8 cellular contexts compared by ENCODE assay signal in genomic region chr3:197599089-197599765, GRCh38. TPM values are rescaled to one million over a fixed set of nuclear protein-coding genes. Genes with fewer than 3 reads are reported as not detected.
DNase-seq lines count a peak whose midpoint lies in the region; ATAC-seq, FAIRE-seq and TF ChIP-seq lines count a peak whose summit lies in the region.

No MANE protein-coding gene starts in this region.

- WGBS in hepatocyte (ENCODE audit: low lambda C conversion rate, missing lambda C conversion rate), result 29% methylated on average over 22 of the region's 22 CpGs
- WGBS in smooth muscle cell (ENCODE audit: low lambda C conversion rate), result 40% methylated on average over 22 of the region's 22 CpGs

- no peak overlapping the region for H3K27ac Mint-ChIP-seq in astrocyte (ENCODE audit: unreplicated experiment)

- H3K9ac ChIP-seq in astrocyte (ENCODE audit: low read length) (peak overlapping the region; percentile 65), smooth muscle cell (ENCODE audit: low read depth) (no peak overlapping the region)

- POLR2A ChIA-PET in HEK293 (lab: Yijun Ruan, JAX) (no interaction called here), RWPE1 (lab: Yijun Ruan, JAX; ENCODE audit: low non-redundant PET) (interaction anchor here (0.6 kb wide), 1 partner anchor 341 kb away, joined by 3 read pairs; no protein-coding TSS in a partner anchor)

- H3K27me3 ChIP-seq in astrocyte (ENCODE audit: insufficient read depth, low read length) (no peaks in the 10 kb centered on the region), hepatocyte (no peaks in the 10 kb centered on the region), smooth muscle cell (ENCODE audit: low read depth) (no peaks in the 10 kb centered on the region)

- H4K20me1 ChIP-seq in astrocyte (ENCODE audit: insufficient read depth, low read length) (no peaks in the 10 kb centered on the region), hepatocyte (ENCODE audit: insufficient read depth, poor library complexity, severe bottlenecking) (no peaks in the 10 kb centered on the region), smooth muscle cell (ENCODE audit: low read depth) (no peaks in the 10 kb centered on the region)

- no peaks in the 10 kb centered on the region for H3K9me3 Mint-ChIP-seq in astrocyte (ENCODE audit: unreplicated experiment)

- no peaks in the 10 kb centered on the region for H3K9me2 ChIP-seq in hepatocyte (replicated peaks; ENCODE audit: insufficient read depth)

- CTCF ChIA-PET in HEK293 (lab: Yijun Ruan, JAX), result interaction anchor here (0.6 to 3.0 kb wide), 19 partner anchors 8 to 343 kb away, joined by 3 to 35 read pairs (median 4); no protein-coding TSS in a partner anchor
- CTCF ChIA-PET in RWPE1 (lab: Yijun Ruan, JAX), result interaction anchor here (0.5 to 2.0 kb wide), 22 partner anchors 8 to 776 kb away, joined by 3 to 20 read pairs (median 6); no protein-coding TSS in a partner anchor

- peak overlapping the region; percentile 71 for H2AFZ ChIP-seq in astrocyte (ENCODE audit: low read depth, low read length)
- no peak overlapping the region for H2AFZ ChIP-seq in hepatocyte
- H2AFZ ChIP-seq in smooth muscle cell (ENCODE audit: low read depth), result no peak overlapping the region

- H3K36me3 Mint-ChIP-seq in astrocyte (ENCODE audit: low read depth, unreplicated experiment), result peaks cover 11% of the 10 kb centered on the region

- H3K4me3 ChIP-seq in HEK293 (ENCODE audit: low read depth, low read length) (no peak overlapping the region), astrocyte (ENCODE audit: insufficient read depth, low read depth, low read length) (peak overlapping the region; percentile 49), hepatocyte (no peak overlapping the region), smooth muscle cell (peak overlapping the region; percentile 34)

- H3K36me3 ChIP-seq in HEK293 (ENCODE audit: control insufficient read depth in 2 of 2, insufficient read depth in 1 of 2, low read length in 2 of 2), result peaks cover 0 to 10% of the 10 kb centered on the region in 2 experiments; a peak in 1 of 3 replicates
- no peaks in the 10 kb centered on the region for H3K36me3 ChIP-seq in astrocyte (ENCODE audit: insufficient read depth, low read length)
- H3K36me3 ChIP-seq in hepatocyte (replicated peaks; ENCODE audit: insufficient read depth, low read depth), result no peaks in the 10 kb centered on the region
- H3K36me3 ChIP-seq in smooth muscle cell (ENCODE audit: low read depth), result no peaks in the 10 kb centered on the region

- DNase-seq in EL, result peak; percentile 80
- peak; percentile 73 for DNase-seq in RWPE1 (ENCODE audit: low spot score)
- peak; percentile 57 for DNase-seq in astrocyte (ENCODE audit: low read depth)
- DNase-seq in hepatocyte (ENCODE audit: low spot score), result peak; percentile 85
- no peak for DNase-seq in smooth muscle cell (lab: John Stamatoyannopoulos, UW; ENCODE audit: unreplicated experiment)
- DNase-seq in NOMO-1 treated with DMSO at 0.1 percent for 48 hours (lab: John Stamatoyannopoulos, UW; ENCODE audit: unreplicated experiment), result no peak

- H3K4me1 ChIP-seq in HEK293 (ENCODE audit: control insufficient read depth, insufficient read depth, low read length) (no peaks in the 10 kb centered on the region), astrocyte (ENCODE audit: insufficient read depth, low read length) (peaks cover 10% of the 10 kb centered on the region), hepatocyte (ENCODE audit: insufficient read depth) (peaks cover 30% of the 10 kb centered on the region), smooth muscle cell (ENCODE audit: low read depth) (no peaks in the 10 kb centered on the region)

- H3K79me2 ChIP-seq in astrocyte (ENCODE audit: insufficient read depth, low read length), result no peaks in the 10 kb centered on the region
- no peaks in the 10 kb centered on the region for H3K79me2 ChIP-seq in hepatocyte
- H3K79me2 ChIP-seq in smooth muscle cell (ENCODE audit: low read depth), result no peaks in the 10 kb centered on the region

- H3K9me3 ChIP-seq in HEK293 (ENCODE audit: control insufficient read depth, insufficient read depth, low read depth, low read length) (no peaks in the 10 kb centered on the region), astrocyte (ENCODE audit: insufficient read depth, low read depth, low read length) (no peaks in the 10 kb centered on the region), hepatocyte (ENCODE audit: low read depth) (no peaks in the 10 kb centered on the region), smooth muscle cell (replicated peaks; ENCODE audit: low read depth) (no peaks in the 10 kb centered on the region)

- peaks cover 6% of the 10 kb centered on the region for H3K4me1 Mint-ChIP-seq in astrocyte (ENCODE audit: low read depth, unreplicated experiment)

- H3K27me3 Mint-ChIP-seq in astrocyte (ENCODE audit: low read depth, unreplicated experiment), result peaks cover 6% of the 10 kb centered on the region

- H3F3A ChIP-seq in smooth muscle cell (ENCODE audit: low read depth), result no peaks in the 10 kb centered on the region

- no peak for ATAC-seq in HG02970 (IDR thresholded peaks at IDR 0.05; ENCODE audit: low FRiP score, unreplicated experiment)

- H3K27ac ChIP-seq in HEK293 (ENCODE audit: extremely low read depth, low read depth, low read length) (no peak overlapping the region), RWPE1 (peak overlapping the region; percentile 65), astrocyte (ENCODE audit: low read depth, low read length) (peak overlapping the region; percentile 21), hepatocyte (peak overlapping the region; percentile 43), smooth muscle cell (ENCODE audit: low read depth) (no peak overlapping the region)

- TF ChIP-seq CTCF in HEK293 (tag by site-specific recombination; IDR thresholded peaks at IDR 0.05) (peak; percentile 71), RWPE1 (conservative IDR thresholded peaks at IDR 0.05; ENCODE audit: low read depth) (peak; percentile 94), astrocyte (IDR thresholded peaks at IDR 0.05; ENCODE audit: insufficient read depth, low read depth, low read length) (peak; percentile 80), hepatocyte (IDR thresholded peaks at IDR 0.05; ENCODE audit: poor library complexity) (peak; percentile 87), smooth muscle cell (IDR thresholded peaks at IDR 0.05; ENCODE audit: borderline replicate concordance, insufficient read depth, poor library complexity, severe bottlenecking) (peak; percentile 90)

- peak overlapping the region; percentile 92 for H3K4me2 ChIP-seq in astrocyte (ENCODE audit: low read length)
- peak overlapping the region; percentile 74 for H3K4me2 ChIP-seq in hepatocyte
- H3K4me2 ChIP-seq in smooth muscle cell, result peak overlapping the region; percentile 84

- no peak for FAIRE-seq in astrocyte (lab: Jason Lieb, UNC)

- H3K4me3 Mint-ChIP-seq in astrocyte (ENCODE audit: unreplicated experiment), result peak overlapping the region; percentile 14

TF ChIP-seq in HEK293, 187 proteins besides CTCF, POLR2A, EP300 and RAD21:
- TF ChIP-seq ZIC2 (tag by site-specific recombination; IDR thresholded peaks at IDR 0.05) (peak; percentile 63; the same call in 1 of the 2 replicates), HOXD13 (CRISPR knock-in tag; IDR thresholded peaks at IDR 0.05; ENCODE audit: borderline replicate concordance) (no peak), ZBTB20 (tag by site-specific recombination; IDR thresholded peaks at IDR 0.05) (no peak), KLF17 (tag by site-specific recombination; IDR thresholded peaks at IDR 0.05) (peak; percentile 41; the same call in 1 of the 2 replicates), ZNF654 (tag by site-specific recombination; IDR thresholded peaks at IDR 0.05; ENCODE audit: low read depth) (peak; percentile 85), ZSCAN30 (tag by site-specific recombination; IDR thresholded peaks at IDR 0.05) (0 out of 2 replicates have a peak, but pooled peaks have one; percentile 23), ZNF600 (tag by site-specific recombination; IDR thresholded peaks at IDR 0.05) (0 out of 2 replicates have a peak, but pooled peaks have one; percentile 47), ZFP37 (tag by site-specific recombination; IDR thresholded peaks at IDR 0.05) (peak; percentile 52; the same call in 1 of the 2 replicates), ZNF792 (tag by site-specific recombination; IDR thresholded peaks at IDR 0.05) (no peak), ZFHX2 (tag by site-specific recombination; conservative IDR thresholded peaks at IDR 0.05) (no peak), ZBTB17 (tag by site-specific recombination; IDR thresholded peaks at IDR 0.05) (peak; percentile 99), ZNF10 (tag by site-specific recombination; IDR thresholded peaks at IDR 0.05) (0 out of 2 replicates have a peak, but pooled peaks have one; percentile 67), ZBTB48 (tag by site-specific recombination; IDR thresholded peaks at IDR 0.05) (0 out of 2 replicates have a peak, but pooled peaks have one; percentile 17), ZBTB8A (tag by site-specific recombination; IDR thresholded peaks at IDR 0.05) (peak; percentile 50; the same call in 1 of the 2 replicates), IKZF3 (tag by site-specific recombination; IDR thresholded peaks at IDR 0.05) (peak; percentile 30; the same call in 1 of the 2 replicates), ZNF501 (tag by site-specific recombination; IDR thresholded peaks at IDR 0.05) (0 out of 2 replicates have a peak, but pooled peaks have one; percentile 35), GLIS1 (tag by site-specific recombination; IDR thresholded peaks at IDR 0.05) (peak; percentile 36), ZNF394 (tag by site-specific recombination; IDR thresholded peaks at IDR 0.05; ENCODE audit: borderline replicate concordance) (no peak), ZNF660 (tag by site-specific recombination; IDR thresholded peaks at IDR 0.05) (peak; percentile 55; the same call in 1 of the 2 replicates), ZNF169 (tag by site-specific recombination; IDR thresholded peaks at IDR 0.05) (no peak), ZNF2 (tag by site-specific recombination; IDR thresholded peaks at IDR 0.05) (0 out of 2 replicates have a peak, but pooled peaks have one; percentile 38), ZNF132 (tag by site-specific recombination; IDR thresholded peaks at IDR 0.05; ENCODE audit: borderline replicate concordance) (no peak)

RNA-seq across cellular contexts. Expression of gene BDH1, which starts 43.5 kb away (rescaled TPM):
- total RNA-seq in astrocyte (0.96 and 1.5 TPM in 2 replicates), hepatocyte (62.9 and 64.2 TPM in 2 replicates), smooth muscle cell (5.6 and 7.2 TPM in 2 replicates)
- polyA plus RNA-seq in hepatocyte (40.3 and 61.8 TPM in 2 replicates), smooth muscle cell (4.0 and 7.5 TPM in 2 replicates)

Comparison
In these comparisons a context has a peak if more than half of its experiments do, and no peak if none do; other contexts are left out.
1. DNase-seq: peak in EL (single experiment), RWPE1 (single experiment), astrocyte (single experiment) and hepatocyte (single experiment); none in smooth muscle cell (single experiment) and NOMO-1 treated with DMSO at 0.1 percent for 48 hours (single experiment).
2. H3K27ac ChIP-seq: peak in RWPE1 (single experiment), astrocyte (single experiment) and hepatocyte (single experiment); none in HEK293 (single experiment) and smooth muscle cell (single experiment).
3. H3K4me3 ChIP-seq: peak in astrocyte (single experiment) and smooth muscle cell (single experiment); none in HEK293 (single experiment) and hepatocyte (single experiment).
4. Peak in every context shown above with its lines, with median percentiles within 50 percentile points of each other: CTCF ChIP-seq and H3K4me2 ChIP-seq.